ENCODE assay signal across 1 cellular context in genomic region chr5:134917070-134917831, GRCh38.
TF ChIP-seq lines count a peak whose summit lies in the region.

No MANE protein-coding gene starts in this region.

TF ChIP-seq in WTC11, 78 proteins besides CTCF, POLR2A, EP300 and RAD21 (continued from another document):
- no peak for TF ChIP-seq HMGXB4 (CRISPR knock-in tag; IDR thresholded peaks at IDR 0.05)
